28 cellular contexts compared by ENCODE assay signal in genomic region chr7:40151504-40151903, GRCh38. TPM values are rescaled to one million over a fixed set of nuclear protein-coding genes. Genes with fewer than 3 reads are reported as not detected.
"Had no signal": no experiment of that assay in that cellular context is flagged by ENCODE, and none has a peak within 500 bp of the region (broad histone marks: within the 10 kb centered on the region; RNA-seq: fewer than 3 reads in every experiment).

No MANE protein-coding gene starts in this region.

- FAIRE-seq: colon, frontal cortex had no signal

- H3K4me1 ChIP-seq: esophagus muscularis mucosa, left ventricle myocardium inferior, lower lobe of right lung, parathyroid adenoma, prostate gland, sigmoid colon, tibial nerve, vagina had no signal

- H3K36me3 Mint-ChIP-seq: immature natural killer cell; natural killer cell; stimulated activated effector memory CD8-positive, alpha-beta T cell treated with anti-CD3 and anti-CD28 coated beads, Interleukin-12 subunit alpha, Interleukin-12 subunit beta, amount 100 ng/mL, for 72 hours had no signal

- H3K27ac Mint-ChIP-seq: dendritic cell treated with granulocyte-macrophage colony-stimulating factor and Interleukin-4, amounts not matched to agents 40 ng/mL and 50 ng/mL, for 4 days; endodermal cell; natural killer cell; stimulated activated effector memory CD8-positive, alpha-beta T cell treated with anti-CD3 and anti-CD28 coated beads, Interleukin-12 subunit alpha, Interleukin-12 subunit beta, amount 100 ng/mL, for 72 hours had no signal

- H3K9ac ChIP-seq: parathyroid adenoma had no signal

- H3K27ac ChIP-seq: epithelial cell of prostate, esophagus muscularis mucosa, left ventricle myocardium inferior, lower lobe of right lung, neutrophil, parathyroid adenoma, prostate gland, sigmoid colon, thoracic aorta, tibial nerve, vagina had no signal

- H3K36me3 ChIP-seq: esophagus muscularis mucosa, left ventricle myocardium inferior, lower lobe of right lung, neutrophil, prostate gland, sigmoid colon, thoracic aorta, tibial nerve, vagina had no signal

- DNase-seq: central memory CD4-positive, alpha-beta T cell; effector CD8-positive, alpha-beta T cell; endodermal cell; hypothalamus; immature natural killer cell; islet precursor cell; left ventricle myocardium inferior; lower lobe of right lung; natural killer cell; right cardiac atrium; sigmoid colon; stimulated activated CD4-positive, alpha-beta T cell treated with anti-CD3 and anti-CD28 coated beads, Interleukin-2, amount 100 ng/mL, for 24 hours; stimulated activated CD4-positive, alpha-beta T cell treated with anti-CD3 and anti-CD28 coated beads, Interleukin-4, amount 100 ng/mL, for 24 hours; stimulated activated naive CD8-positive, alpha-beta T cell treated with anti-CD3 and anti-CD28 coated beads, Interleukin-15, Interleukin-2, amounts not matched to agents 100 U/mL and 50 U/mL, for 24 hours; substantia nigra had no signal

- H3K79me2 ChIP-seq: parathyroid adenoma had no signal

- H2AFZ ChIP-seq: parathyroid adenoma had no signal

- H3K4me3 ChIP-seq: esophagus muscularis mucosa, left ventricle myocardium inferior, lower lobe of right lung, prostate gland, sigmoid colon, thoracic aorta, tibial nerve, vagina had no signal

- H3K27me3 Mint-ChIP-seq: dendritic cell treated with granulocyte-macrophage colony-stimulating factor and Interleukin-4, amounts not matched to agents 40 ng/mL and 50 ng/mL, for 4 days had no signal

- H3K4me1 Mint-ChIP-seq: endodermal cell; immature natural killer cell; natural killer cell; stimulated activated effector memory CD8-positive, alpha-beta T cell treated with anti-CD3 and anti-CD28 coated beads, Interleukin-12 subunit alpha, Interleukin-12 subunit beta, amount 100 ng/mL, for 72 hours had no signal

- H3K4me3 Mint-ChIP-seq: dendritic cell treated with granulocyte-macrophage colony-stimulating factor and Interleukin-4, amounts not matched to agents 40 ng/mL and 50 ng/mL, for 4 days; endodermal cell; immature natural killer cell; natural killer cell; stimulated activated effector memory CD8-positive, alpha-beta T cell treated with anti-CD3 and anti-CD28 coated beads, Interleukin-12 subunit alpha, Interleukin-12 subunit beta, amount 100 ng/mL, for 72 hours had no signal

- H3K9me3 Mint-ChIP-seq: immature natural killer cell; natural killer cell; stimulated activated effector memory CD8-positive, alpha-beta T cell treated with anti-CD3 and anti-CD28 coated beads, Interleukin-12 subunit alpha, Interleukin-12 subunit beta, amount 100 ng/mL, for 72 hours had no signal

- H3K9me3 ChIP-seq: esophagus muscularis mucosa, left ventricle myocardium inferior, lower lobe of right lung, neutrophil, prostate gland, sigmoid colon, thoracic aorta, tibial nerve, vagina had no signal

- H3K27me3 ChIP-seq: esophagus muscularis mucosa, neutrophil, sigmoid colon, tibial nerve, vagina had no signal

RNA-seq across cellular contexts. Expression of gene SUGCT, which starts 16.7 kb away (rescaled TPM):
- polyA plus RNA-seq: neural cell had no signal
